ENCODE assay signal across 8 cellular contexts in genomic region chr6:144151010-144151727, GRCh38. TPM values are rescaled to one million over a fixed set of nuclear protein-coding genes. Genes with fewer than 3 reads are reported as not detected.
DNase-seq lines count a peak whose midpoint lies in the region; ATAC-seq and TF ChIP-seq lines count a peak whose summit lies in the region.

No MANE protein-coding gene starts in this region.

- H3K4me1 Mint-ChIP-seq in activated T-cell treated with anti-CD3 and anti-CD28 coated beads, Interleukin-2, amount 50 U/mL, for 24 hours (ENCODE audit: low read depth), result peaks cover 56% of the 10 kb centered on the region

- peaks cover 0 to 25% (median 0%) of the 10 kb centered on the region in 3 donors for H3K4me1 ChIP-seq in gastroesophageal sphincter
- H3K4me1 ChIP-seq in psoas muscle, result no peaks in the 10 kb centered on the region

- DNase-seq in NOMO-1 treated with DMSO at 0.1 percent for 48 hours (lab: John Stamatoyannopoulos, UW; ENCODE audit: unreplicated experiment), result peak; percentile 79
- peak; percentile 79 for DNase-seq in activated T-cell treated with anti-CD3 and anti-CD28 coated beads, Interleukin-2, amount 50 U/mL, for 24 hours
- DNase-seq in psoas muscle, result no peak
- DNase-seq in NCI-H2081 treated with DMSO at 0.1 percent for 48 hours (lab: John Stamatoyannopoulos, UW), result no peak
- DNase-seq in iPS-NIHi7 (ENCODE audit: extremely low spot score), result no peak

- H3K27me3 ChIP-seq in gastroesophageal sphincter (peaks cover 60% of the 10 kb centered on the region), psoas muscle (ENCODE audit: insufficient read depth in 3 of 3, low read length in 2 of 3) (peaks cover 0 to 41% (median 10%) of the 10 kb centered on the region in 3 donors)

- peak overlapping the region; percentile 83 for H3K4me3 Mint-ChIP-seq in activated T-cell treated with anti-CD3 and anti-CD28 coated beads, Interleukin-2, amount 50 U/mL, for 24 hours

- no peak for TF ChIP-seq CTCF in gastroesophageal sphincter (IDR thresholded peaks at IDR 0.05)
- no peak for TF ChIP-seq CTCF in psoas muscle (IDR thresholded peaks at IDR 0.05)

- ATAC-seq in GM18498 (IDR thresholded peaks at IDR 0.05; ENCODE audit: unreplicated experiment) (peak; percentile 62), HG02678 (IDR thresholded peaks at IDR 0.05; ENCODE audit: unreplicated experiment) (peak; percentile 50), gastroesophageal sphincter (peak; percentile 42), psoas muscle (peak in 3 of 4 donors; percentile 9 to 58 (median 48))

- H3K27ac ChIP-seq in gastroesophageal sphincter (peak overlapping the region in 3 of 4 donors; percentile 50 to 76 (median 62)), psoas muscle (peak overlapping the region; percentile 11)

- H3K36me3 ChIP-seq in gastroesophageal sphincter (no peaks in the 10 kb centered on the region), psoas muscle (ENCODE audit: insufficient read depth in 1 of 2, low read depth in 1 of 2) (no peaks in the 10 kb centered on the region)

- no peaks in the 10 kb centered on the region for H3K9me3 Mint-ChIP-seq in activated T-cell treated with anti-CD3 and anti-CD28 coated beads, Interleukin-2, amount 50 U/mL, for 24 hours

- 5 to 10% methylated on average over 11 to 15 of the region's 15 CpGs for WGBS in gastroesophageal sphincter (ENCODE audit: low coverage in 1 of 2), 2 donors
- 3 to 8% (median 6%) methylated on average over 15 of the region's 15 CpGs for WGBS in psoas muscle, 3 donors

- H3K27me3 Mint-ChIP-seq in activated T-cell treated with anti-CD3 and anti-CD28 coated beads, Interleukin-2, amount 50 U/mL, for 24 hours, result no peaks in the 10 kb centered on the region

- TF ChIP-seq POLR2A in gastroesophageal sphincter (IDR thresholded peaks at IDR 0.05), result no peak

- H3K36me3 Mint-ChIP-seq in activated T-cell treated with anti-CD3 and anti-CD28 coated beads, Interleukin-2, amount 50 U/mL, for 24 hours (ENCODE audit: low read depth), result peaks cover 51% of the 10 kb centered on the region

- H3K9me3 ChIP-seq in gastroesophageal sphincter (no peaks in the 10 kb centered on the region), psoas muscle (no peaks in the 10 kb centered on the region)

- no peak for TF ChIP-seq EP300 in gastroesophageal sphincter (IDR thresholded peaks at IDR 0.05)

- intact Hi-C loops in psoas muscle (cut with DNase I), result loop anchor here in 1 of 2 donors (2.0 kb wide), 1 partner anchor 66 kb away; no protein-coding TSS in a partner anchor

- peak overlapping the region; percentile 47 to 83 for H3K4me3 ChIP-seq in gastroesophageal sphincter
- H3K4me3 ChIP-seq in psoas muscle, result peak overlapping the region; percentile 86

- H3K27ac Mint-ChIP-seq in activated T-cell treated with anti-CD3 and anti-CD28 coated beads, Interleukin-2, amount 50 U/mL, for 24 hours, result peak overlapping the region; percentile 97

RNA-seq across cellular contexts. Expression of gene STX11, which starts 0.9 kb away (rescaled TPM):
- total RNA-seq in gastroesophageal sphincter, result 10 to 100 TPM in 1 of 4 donors, 1 to 10 TPM in 2, under 1 TPM in 1; 0.62 to 11.0 (median 6.4) TPM
- total RNA-seq in psoas muscle, result 1 to 10 TPM; 1.4 to 2.8 (median 1.7) TPM
- 1 to 10 TPM; 1.2 to 4.6 (median 1.4) TPM for polyA plus RNA-seq in psoas muscle

RNA-seq across cellular contexts. Expression of gene SF3B5, which starts 55.8 kb away (rescaled TPM):
- total RNA-seq in gastroesophageal sphincter (100 to 1,000 TPM; 102 to 123 (median 116) TPM), psoas muscle (100 to 1,000 TPM; 115 to 146 (median 127) TPM)
- polyA plus RNA-seq in psoas muscle, result 100 to 1,000 TPM; 173 to 296 (median 180) TPM

Comparison
In these comparisons a context has a peak if more than half of its experiments do, and no peak if none do; other contexts are left out.
1. DNase-seq: peak in NOMO-1 treated with DMSO at 0.1 percent for 48 hours (single experiment) and activated T-cell treated with anti-CD3 and anti-CD28 coated beads, Interleukin-2, amount 50 U/mL, for 24 hours (single experiment); none in psoas muscle (0 of 2), NCI-H2081 treated with DMSO at 0.1 percent for 48 hours (single experiment) and iPS-NIHi7 (single experiment).
2. Peak in every context shown above with its lines, with median percentiles within 50 percentile points of each other: ATAC-seq.